ENCODE assay signal across 14 cellular contexts in the genomic region with DNA sequence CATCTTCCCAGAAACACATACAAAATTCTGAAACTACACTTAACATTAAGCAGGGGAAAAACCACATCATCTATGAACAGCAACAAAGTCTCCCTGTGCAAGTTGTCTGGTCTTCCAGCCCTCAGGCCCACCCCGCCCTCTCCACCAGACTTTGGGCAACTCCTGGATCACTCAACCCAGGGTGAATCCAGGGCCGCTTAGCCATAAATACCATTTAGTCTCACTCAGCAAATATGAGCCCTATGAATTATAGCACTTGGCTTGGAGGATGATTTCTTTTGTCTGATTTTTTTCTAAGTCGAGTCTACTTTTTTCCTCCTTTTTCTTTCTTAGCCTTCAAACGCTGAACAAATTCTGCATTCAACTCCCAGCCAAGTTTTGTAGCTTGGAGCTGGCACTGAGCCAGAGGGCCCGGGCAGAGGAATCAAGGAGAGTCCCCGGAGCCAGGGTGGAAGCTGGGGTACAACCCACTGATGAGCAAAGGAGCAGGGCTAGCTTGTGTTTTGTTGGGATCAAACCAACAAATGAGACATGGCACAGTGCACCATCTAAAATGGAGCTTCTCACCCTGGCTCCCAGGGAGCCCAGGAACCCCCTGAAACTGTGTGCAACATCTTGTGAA. TPM values are rescaled to one million over a fixed set of nuclear protein-coding genes. Genes with fewer than 3 reads are reported as not detected.
DNase-seq lines count a peak whose midpoint lies in the region; ATAC-seq and TF ChIP-seq lines count a peak whose summit lies in the region.
"Had no signal": no experiment of that assay in that cellular context is flagged by ENCODE, and none has a peak within 500 bp of the region (broad histone marks: within the 10 kb centered on the region; RNA-seq: fewer than 3 reads in every experiment).

No MANE protein-coding gene starts in this region.

- H3K27me3 ChIP-seq in skeletal muscle satellite cell (ENCODE audit: control insufficient read depth, insufficient read depth, low read length) = peaks cover 6% of the 10 kb centered on the region
- H3K27me3 ChIP-seq: gastroesophageal sphincter had no signal

- H3K4me3 Mint-ChIP-seq in activated CD8-positive, alpha-beta T cell treated with anti-CD3 and anti-CD28 coated beads, Interleukin-2, amount 10 ng/mL, durations not matched to agents 7 days and 5 days = no peak overlapping the region

- ATAC-seq in activated CD8-positive, alpha-beta T cell treated with anti-CD3 and anti-CD28 coated beads, Interleukin-2, amount 10 ng/mL, durations not matched to agents 7 days and 5 days = no peak
- ATAC-seq in HG03108 (IDR thresholded peaks at IDR 0.05; ENCODE audit: unreplicated experiment) = no peak
- ATAC-seq: gastroesophageal sphincter, left colon had no signal

- peak; percentile 77 for DNase-seq in GM04504 (ENCODE audit: low read depth)
- peak; percentile 20 for DNase-seq in activated CD8-positive, alpha-beta T cell treated with anti-CD3 and anti-CD28 coated beads, Interleukin-2, amount 10 ng/mL, durations not matched to agents 7 days and 5 days
- peak; percentile 83 for DNase-seq in fibroblast of the aortic adventitia (ENCODE audit: low read depth)
- no peak for DNase-seq in retina
- no peak for DNase-seq in DMS153 treated with DMSO at 0.1 percent for 48 hours (lab: John Stamatoyannopoulos, UW; ENCODE audit: unreplicated experiment)
- no peak for DNase-seq in islet precursor cell
- DNase-seq: central memory CD4-positive, alpha-beta T cell; COR-L47; occipital lobe; stimulated activated CD4-positive, alpha-beta T cell treated with anti-CD3 and anti-CD28 coated beads, Interleukin-4, amount 100 ng/mL, for 4 hours had no signal

- H3K4me1 ChIP-seq in skeletal muscle satellite cell (ENCODE audit: control insufficient read depth, insufficient read depth, low read length) = peaks cover 24% of the 10 kb centered on the region

- H3K27me3 Mint-ChIP-seq in activated CD8-positive, alpha-beta T cell treated with anti-CD3 and anti-CD28 coated beads, Interleukin-2, amount 10 ng/mL, durations not matched to agents 7 days and 5 days (ENCODE audit: low read depth) = no peaks in the 10 kb centered on the region

- TF ChIP-seq CTCF in fibroblast of the aortic adventitia (IDR thresholded peaks at IDR 0.05; ENCODE audit: insufficient read depth, low read length) = no peak

- peaks cover 4% of the 10 kb centered on the region for H3K9me3 Mint-ChIP-seq in activated CD8-positive, alpha-beta T cell treated with anti-CD3 and anti-CD28 coated beads, Interleukin-2, amount 10 ng/mL, durations not matched to agents 7 days and 5 days (ENCODE audit: insufficient read depth)

- no peak overlapping the region for H3K27ac Mint-ChIP-seq in activated CD8-positive, alpha-beta T cell treated with anti-CD3 and anti-CD28 coated beads, Interleukin-2, amount 10 ng/mL, durations not matched to agents 7 days and 5 days

- H3K4me1 Mint-ChIP-seq in activated CD8-positive, alpha-beta T cell treated with anti-CD3 and anti-CD28 coated beads, Interleukin-2, amount 10 ng/mL, durations not matched to agents 7 days and 5 days (ENCODE audit: low read depth) = peaks cover 25% of the 10 kb centered on the region

- POLR2A ChIA-PET in activated CD8-positive, alpha-beta T cell treated with anti-CD3 and anti-CD28 coated beads, Interleukin-2, amount 10 ng/mL, durations not matched to agents 7 days and 5 days (lab: Charles Lee) = interaction anchor here (1.0 kb wide), 1 partner anchor 81 kb away, joined by 3 read pairs; the partner anchor contains the start of gene AFTPH

- H3K4me2 ChIP-seq in skeletal muscle satellite cell (ENCODE audit: low read length) = peak overlapping the region; percentile 49

- no peak overlapping the region for H3K9ac ChIP-seq in skeletal muscle satellite cell (ENCODE audit: low read depth, low read length)

- peaks cover 7% of the 10 kb centered on the region for H3K36me3 Mint-ChIP-seq in activated CD8-positive, alpha-beta T cell treated with anti-CD3 and anti-CD28 coated beads, Interleukin-2, amount 10 ng/mL, durations not matched to agents 7 days and 5 days (ENCODE audit: low read depth)

- no peaks in the 10 kb centered on the region for H3K36me3 ChIP-seq in skeletal muscle satellite cell (ENCODE audit: insufficient read depth, low read length)
- H3K36me3 ChIP-seq: gastroesophageal sphincter had no signal

- H3K4me3 ChIP-seq in fibroblast of the aortic adventitia (ENCODE audit: low read depth, low read length) (no peak overlapping the region), skeletal muscle satellite cell (ENCODE audit: low read length) (no peak overlapping the region)
- H3K4me3 ChIP-seq: gastroesophageal sphincter had no signal

- H3K9me3 ChIP-seq in skeletal muscle satellite cell (replicated peaks; ENCODE audit: low read length) = peaks cover 4% of the 10 kb centered on the region
- H3K9me3 ChIP-seq: gastroesophageal sphincter had no signal

- CTCF ChIA-PET in activated CD8-positive, alpha-beta T cell treated with anti-CD3 and anti-CD28 coated beads, Interleukin-2, amount 10 ng/mL, durations not matched to agents 7 days and 5 days (lab: Charles Lee) = interaction anchor here (0.5 to 5.5 kb wide), 6 partner anchors 13 to 279 kb away, joined by 3 to 43 read pairs (median 6); no protein-coding TSS in a partner anchor

RNA-seq across cellular contexts. Expression of gene SERTAD2, which starts 48.7 kb away (rescaled TPM):
- 10 to 100 TPM; 21.4 to 21.8 TPM for total RNA-seq in activated CD8-positive, alpha-beta T cell treated with anti-CD3 and anti-CD28 coated beads, Interleukin-2, amount 10 ng/mL, durations not matched to agents 7 days and 5 days
- 19.1 and 34.4 TPM in 2 replicates for total RNA-seq in fibroblast of the aortic adventitia (ENCODE audit: low replicate concordance)
- total RNA-seq in skeletal muscle satellite cell (2012; rRNA removed) = 10.6 and 15.5 TPM in 2 replicates

Comparison
In these comparisons a context has a peak if more than half of its experiments do, and no peak if none do; other contexts are left out.
1. DNase-seq: peak in GM04504 (single experiment), activated CD8-positive, alpha-beta T cell treated with anti-CD3 and anti-CD28 coated beads, Interleukin-2, amount 10 ng/mL, durations not matched to agents 7 days and 5 days (single experiment) and fibroblast of the aortic adventitia (single experiment); none in retina (single experiment), DMS153 treated with DMSO at 0.1 percent for 48 hours (single experiment) and islet precursor cell (single experiment).